In the genomic region with DNA sequence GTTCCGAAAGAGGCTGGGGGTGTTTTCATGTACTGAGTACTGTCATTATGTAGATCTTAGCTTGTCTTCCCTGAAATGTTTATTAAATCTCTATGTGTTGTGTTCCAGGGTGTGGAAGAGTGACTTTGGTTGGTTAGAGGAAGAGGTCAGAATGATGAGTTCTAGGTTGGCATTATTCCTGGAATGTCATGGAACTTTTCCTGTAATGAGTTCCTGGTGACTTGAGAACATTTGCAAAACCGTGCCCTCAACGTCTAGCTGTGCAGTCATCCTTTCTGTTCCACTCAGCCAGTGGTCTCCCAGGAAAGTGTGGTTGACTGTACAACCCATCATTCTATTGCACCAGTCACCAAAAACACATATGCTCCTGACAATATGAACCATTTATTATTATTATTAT, we compare ENCODE assay signal across 17 cellular contexts.
DNase-seq lines count a peak whose midpoint lies in the region; ATAC-seq and TF ChIP-seq lines count a peak whose summit lies in the region.
"Had no signal": no experiment of that assay in that cellular context is flagged by ENCODE, and none has a peak within 500 bp of the region (broad histone marks: within the 10 kb centered on the region; RNA-seq: fewer than 3 reads in every experiment).

No MANE protein-coding gene starts in this region.

- no peaks in the 10 kb centered on the region for H3K27me3 Mint-ChIP-seq in activated T-helper 2 cell treated with anti-CD3 and anti-CD28 coated beads, Interferon-gamma antibody, Interleukin-2, Interleukin-4, amounts not matched to agents 10 μg/mL and 5 μg/mL and 100 μg/mL, durations not matched to agents 14 hours and 24 hours and 36 hours (ENCODE audit: low read depth)
- peaks cover 14% of the 10 kb centered on the region for H3K27me3 Mint-ChIP-seq in activated T-cell treated with anti-CD3 and anti-CD28 coated beads, Interleukin-2, amount 50 U/mL, for 72 hours (ENCODE audit: low read depth)
- H3K27me3 Mint-ChIP-seq: activated CD4-positive, alpha-beta T cell treated with anti-CD3 and anti-CD28 coated beads, Interleukin-2, amount 10 ng/mL, durations not matched to agents 24 days and 14 days had no signal

- H3K9ac ChIP-seq in SK-N-SH, result peak overlapping the region; percentile 54; the same call in 1 of the 2 replicates

- ATAC-seq in SK-N-SH treated with all-trans-retinoic acid at 6 μM for 48 hours, result no peak
- ATAC-seq in activated T-cell treated with anti-CD3 and anti-CD28 coated beads, Interleukin-2, amount 50 U/mL, for 72 hours (replicated peaks in 1 of 2), result no peak
- ATAC-seq: stimulated activated effector memory CD8-positive, alpha-beta T cell treated with anti-CD3 and anti-CD28 coated beads, Interleukin-12 subunit alpha, Interleukin-12 subunit beta, amount 100 ng/mL, for 72 hours had no signal

- TF ChIP-seq RAD21 in SK-N-SH (IDR thresholded peaks at IDR 0.05; ENCODE audit: low read length), result no peak

- H3K4me2 ChIP-seq in SK-N-SH, result peak overlapping the region; percentile 67

- no peaks in the 10 kb centered on the region for H3K9me2 ChIP-seq in SK-N-SH

- H3K9me3 Mint-ChIP-seq in activated T-helper 2 cell treated with anti-CD3 and anti-CD28 coated beads, Interferon-gamma antibody, Interleukin-2, Interleukin-4, amounts not matched to agents 10 μg/mL and 5 μg/mL and 100 μg/mL, durations not matched to agents 14 hours and 24 hours and 36 hours, result no peaks in the 10 kb centered on the region
- H3K9me3 Mint-ChIP-seq in activated T-cell treated with anti-CD3 and anti-CD28 coated beads, Interleukin-2, amount 50 U/mL, for 72 hours, result no peaks in the 10 kb centered on the region
- H3K9me3 Mint-ChIP-seq: activated CD4-positive, alpha-beta T cell treated with anti-CD3 and anti-CD28 coated beads, Interleukin-2, amount 10 ng/mL, durations not matched to agents 24 days and 14 days; activated naive CD4-positive, alpha-beta T cell treated with anti-CD3 and anti-CD28 coated beads, Interleukin-2, amount 50 U/mL, for 24 hours; stimulated activated effector memory CD8-positive, alpha-beta T cell treated with anti-CD3 and anti-CD28 coated beads, Interleukin-12 subunit alpha, Interleukin-12 subunit beta, amount 100 ng/mL, for 72 hours had no signal

- H3K27me3 ChIP-seq in SK-N-SH (ENCODE audit: insufficient read depth), result no peaks in the 10 kb centered on the region
- H3K27me3 ChIP-seq in brain microvascular endothelial cell (replicated peaks), result no peaks in the 10 kb centered on the region

- POLR2A ChIA-PET in SK-N-SH (lab: Yijun Ruan, JAX), result no interaction called here

- H3K4me1 ChIP-seq in SK-N-SH (ENCODE audit: control insufficient read depth in 1 of 2, insufficient read depth in 2 of 2, low read depth in 1 of 2, low read length in 1 of 2), result peaks cover 21 to 49% of the 10 kb centered on the region in 2 experiments

- no peaks in the 10 kb centered on the region for H3K36me3 Mint-ChIP-seq in activated T-helper 2 cell treated with anti-CD3 and anti-CD28 coated beads, Interferon-gamma antibody, Interleukin-2, Interleukin-4, amounts not matched to agents 10 μg/mL and 5 μg/mL and 100 μg/mL, durations not matched to agents 14 hours and 24 hours and 36 hours (ENCODE audit: low read depth)
- no peaks in the 10 kb centered on the region for H3K36me3 Mint-ChIP-seq in activated T-cell treated with anti-CD3 and anti-CD28 coated beads, Interleukin-2, amount 50 U/mL, for 72 hours (ENCODE audit: insufficient read depth in 2 of 2)
- H3K36me3 Mint-ChIP-seq: activated naive CD4-positive, alpha-beta T cell treated with anti-CD3 and anti-CD28 coated beads, Interleukin-2, amount 50 U/mL, for 24 hours; stimulated activated effector memory CD8-positive, alpha-beta T cell treated with anti-CD3 and anti-CD28 coated beads, Interleukin-12 subunit alpha, Interleukin-12 subunit beta, amount 100 ng/mL, for 72 hours had no signal

- 52% methylated on average over 3 of the region's 3 CpGs for WGBS in SK-N-SH (ENCODE audit: low lambda C conversion rate)

- DNase-seq in SK-N-SH (no peak), brain microvascular endothelial cell (no peak), iris pigment epithelial cell (ENCODE audit: low read depth) (peak; percentile 31), SK-N-DZ (ENCODE audit: low spot score) (no peak)
- no peak for DNase-seq in activated T-helper 2 cell treated with anti-CD3 and anti-CD28 coated beads, Interferon-gamma antibody, Interleukin-2, Interleukin-4, amounts not matched to agents 10 μg/mL and 5 μg/mL and 100 μg/mL, durations not matched to agents 14 hours and 24 hours and 36 hours (ENCODE audit: low spot score)
- no peak for DNase-seq in stimulated activated CD8-positive, alpha-beta memory T cell treated with anti-CD3 and anti-CD28 coated beads, Interleukin-4, amount 100 ng/mL, for 48 hours
- no peak for DNase-seq in activated T-cell treated with anti-CD3 and anti-CD28 coated beads, Interleukin-2, amount 50 U/mL, for 72 hours
- DNase-seq: activated CD4-positive, alpha-beta T cell treated with anti-CD3 and anti-CD28 coated beads, Interleukin-2, amount 10 ng/mL, durations not matched to agents 24 days and 14 days; caudate nucleus; DMS53; effector memory CD4-positive, alpha-beta T cell; NCI-H187 had no signal

- TF ChIP-seq CTCF in SK-N-SH (IDR thresholded peaks at IDR 0.05), result no peak
- no peak for TF ChIP-seq CTCF in brain microvascular endothelial cell (IDR thresholded peaks at IDR 0.05; ENCODE audit: low read depth, low read length, missing control alignments)

- H2AFZ ChIP-seq in SK-N-SH (ENCODE audit: low read depth), result no peak overlapping the region

- H3K27ac ChIP-seq in SK-N-SH (ENCODE audit: low read depth in 2 of 2, low read length in 1 of 2) (peak overlapping the region; percentile 86 to 88), brain microvascular endothelial cell (peak overlapping the region; percentile 87)
- H3K27ac ChIP-seq: 22Rv1, SK-N-MC had no signal

- H4K20me1 ChIP-seq in SK-N-SH (ENCODE audit: insufficient read depth), result no peaks in the 10 kb centered on the region

- no peak overlapping the region for H3K27ac Mint-ChIP-seq in activated T-helper 2 cell treated with anti-CD3 and anti-CD28 coated beads, Interferon-gamma antibody, Interleukin-2, Interleukin-4, amounts not matched to agents 10 μg/mL and 5 μg/mL and 100 μg/mL, durations not matched to agents 14 hours and 24 hours and 36 hours
- H3K27ac Mint-ChIP-seq in activated T-cell treated with anti-CD3 and anti-CD28 coated beads, Interleukin-2, amount 50 U/mL, for 72 hours, result no peak overlapping the region
- H3K27ac Mint-ChIP-seq: activated CD4-positive, alpha-beta T cell treated with anti-CD3 and anti-CD28 coated beads, Interleukin-2, amount 10 ng/mL, durations not matched to agents 24 days and 14 days; activated naive CD4-positive, alpha-beta T cell treated with anti-CD3 and anti-CD28 coated beads, Interleukin-2, amount 50 U/mL, for 24 hours; stimulated activated effector memory CD8-positive, alpha-beta T cell treated with anti-CD3 and anti-CD28 coated beads, Interleukin-12 subunit alpha, Interleukin-12 subunit beta, amount 100 ng/mL, for 72 hours had no signal

- H3K9me3 ChIP-seq in SK-N-SH, result no peaks in the 10 kb centered on the region

- TF ChIP-seq EP300 in SK-N-SH (IDR thresholded peaks at IDR 0.05; ENCODE audit: borderline replicate concordance in 1 of 2, low read depth in 1 of 2, low read length in 1 of 2), result no peak

- no peaks in the 10 kb centered on the region for H3K79me2 ChIP-seq in SK-N-SH (ENCODE audit: insufficient read depth)

- no peak overlapping the region for H3K4me3 Mint-ChIP-seq in activated T-helper 2 cell treated with anti-CD3 and anti-CD28 coated beads, Interferon-gamma antibody, Interleukin-2, Interleukin-4, amounts not matched to agents 10 μg/mL and 5 μg/mL and 100 μg/mL, durations not matched to agents 14 hours and 24 hours and 36 hours (ENCODE audit: low read depth)
- no peak overlapping the region for H3K4me3 Mint-ChIP-seq in activated T-cell treated with anti-CD3 and anti-CD28 coated beads, Interleukin-2, amount 50 U/mL, for 72 hours
- H3K4me3 Mint-ChIP-seq: activated CD4-positive, alpha-beta T cell treated with anti-CD3 and anti-CD28 coated beads, Interleukin-2, amount 10 ng/mL, durations not matched to agents 24 days and 14 days; activated naive CD4-positive, alpha-beta T cell treated with anti-CD3 and anti-CD28 coated beads, Interleukin-2, amount 50 U/mL, for 24 hours; stimulated activated effector memory CD8-positive, alpha-beta T cell treated with anti-CD3 and anti-CD28 coated beads, Interleukin-12 subunit alpha, Interleukin-12 subunit beta, amount 100 ng/mL, for 72 hours had no signal

- CTCF ChIA-PET in SK-N-SH (lab: Yijun Ruan, JAX), result interaction anchor here (1.0 to 8.1 kb wide), 8 partner anchors 8 to 251 kb away, joined by 3 to 73 read pairs (median 10); no protein-coding TSS in a partner anchor

- H3K4me1 Mint-ChIP-seq in activated T-helper 2 cell treated with anti-CD3 and anti-CD28 coated beads, Interferon-gamma antibody, Interleukin-2, Interleukin-4, amounts not matched to agents 10 μg/mL and 5 μg/mL and 100 μg/mL, durations not matched to agents 14 hours and 24 hours and 36 hours (ENCODE audit: low read depth), result no peaks in the 10 kb centered on the region
- H3K4me1 Mint-ChIP-seq in activated T-cell treated with anti-CD3 and anti-CD28 coated beads, Interleukin-2, amount 50 U/mL, for 72 hours (ENCODE audit: low read depth), result no peaks in the 10 kb centered on the region
- H3K4me1 Mint-ChIP-seq: activated CD4-positive, alpha-beta T cell treated with anti-CD3 and anti-CD28 coated beads, Interleukin-2, amount 10 ng/mL, durations not matched to agents 24 days and 14 days; activated naive CD4-positive, alpha-beta T cell treated with anti-CD3 and anti-CD28 coated beads, Interleukin-2, amount 50 U/mL, for 24 hours; stimulated activated effector memory CD8-positive, alpha-beta T cell treated with anti-CD3 and anti-CD28 coated beads, Interleukin-12 subunit alpha, Interleukin-12 subunit beta, amount 100 ng/mL, for 72 hours had no signal

- H3F3A ChIP-seq in SK-N-SH (replicated peaks; ENCODE audit: insufficient read depth), result peaks cover 25% of the 10 kb centered on the region

- H3K36me3 ChIP-seq in SK-N-SH (replicated peaks in 1 of 2; ENCODE audit: control insufficient read depth in 1 of 2, insufficient read depth in 2 of 2, low read length in 1 of 2) (no peaks in the 10 kb centered on the region), brain microvascular endothelial cell (replicated peaks) (no peaks in the 10 kb centered on the region)

- in situ Hi-C loops in brain microvascular endothelial cell (cut with HindIII; ENCODE audit: low pct_ligation_motif_present, low sequenced_read_pairs), result no loop called here

- intact Hi-C loops in activated T-helper 2 cell treated with anti-CD3 and anti-CD28 coated beads, Interferon-gamma antibody, Interleukin-2, Interleukin-4, amounts not matched to agents 10 μg/mL and 5 μg/mL and 100 μg/mL, durations not matched to agents 14 hours and 24 hours and 36 hours (cut with micrococcal nuclease), result no loop called here

- no peak overlapping the region for H3K4me3 ChIP-seq in SK-N-SH (ENCODE audit: low read depth in 2 of 2, low read length in 1 of 2)
- H3K4me3 ChIP-seq in brain microvascular endothelial cell (ENCODE audit: low read depth, low read length), result no peak overlapping the region
- H3K4me3 ChIP-seq: SK-N-MC had no signal

TF ChIP-seq in SK-N-SH treated with all-trans-retinoic acid at 6 μM for 48 hours, 23 proteins besides CTCF, POLR2A, EP300 and RAD21 (continues in another document):
- TF ChIP-seq BACH2 (CRISPR knock-in tag; IDR thresholded peaks at IDR 0.05; ENCODE audit: borderline replicate concordance) (no peak), ZNF565 (CRISPR knock-in tag; conservative IDR thresholded peaks at IDR 0.05; ENCODE audit: low read depth) (no peak)
